1 cellular context compared by ENCODE assay signal in the genomic region with DNA sequence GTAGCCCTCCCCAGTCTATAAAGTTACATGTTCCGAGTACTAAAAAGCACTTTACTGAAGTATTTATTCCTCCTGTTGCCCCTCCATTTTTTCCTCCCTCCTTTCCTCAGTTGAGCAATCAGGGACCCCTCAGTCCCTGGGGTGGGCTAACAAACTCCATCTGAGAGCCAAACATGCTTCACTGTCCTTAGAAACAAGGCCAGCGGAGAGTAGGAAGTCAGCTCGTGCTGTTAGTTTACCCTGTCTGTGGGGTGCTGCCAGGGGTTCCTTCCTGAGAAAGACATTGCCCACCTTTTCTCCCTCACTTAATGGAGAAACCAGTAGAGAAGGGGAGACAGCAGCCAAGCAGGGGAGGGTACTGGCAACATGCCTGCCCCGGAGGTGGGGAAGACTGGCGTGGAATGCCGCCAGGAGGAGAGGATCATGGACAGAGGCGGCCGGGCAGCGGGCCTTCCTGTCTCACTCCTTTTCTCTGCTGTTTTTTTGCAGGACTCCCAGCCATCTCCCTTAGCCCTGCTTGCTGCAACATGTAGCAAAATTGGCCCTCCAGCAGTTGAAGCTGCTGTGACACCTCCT.
TF ChIP-seq lines count a peak whose summit lies in the region.

No MANE protein-coding gene starts in this region.

TF ChIP-seq in GM23338, 12 proteins besides CTCF, POLR2A, EP300 and RAD21 (continued from another document):
- TF ChIP-seq ZNF462 (CRISPR knock-in tag; IDR thresholded peaks at IDR 0.05), result no peak
